In genomic region chr3:48702320-48702921, GRCh38 we compare ENCODE assay signal across 20 cellular contexts. TPM values are rescaled to one million over a fixed set of nuclear protein-coding genes. Genes with fewer than 3 reads are reported as not detected.
DNase-seq lines count a peak whose midpoint lies in the region; ATAC-seq and TF ChIP-seq lines count a peak whose summit lies in the region.
"Had no signal": no experiment of that assay in that cellular context is flagged by ENCODE, and none has a peak within 500 bp of the region (broad histone marks: within the 10 kb centered on the region; RNA-seq: fewer than 3 reads in every experiment).

No MANE protein-coding gene starts in this region.

- ATAC-seq in natural killer cell (no peak), WTC11 (peak; percentile 67)
- no peak for ATAC-seq in natural killer cell treated with Interleukin-12 subunit alpha and Interleukin-12 subunit beta and Interleukin-15 and Interleukin-18, amount 100 ng/mL, for 72 hours
- ATAC-seq: GM12878, left lung, PC-3 had no signal

- H3K27ac Mint-ChIP-seq in natural killer cell: peak overlapping the region; percentile 47 to 49
- H3K27ac Mint-ChIP-seq in natural killer cell treated with Interleukin-12 subunit alpha and Interleukin-12 subunit beta and Interleukin-15 and Interleukin-18, amount 100 ng/mL, for 72 hours: no peak overlapping the region
- H3K27ac Mint-ChIP-seq in WTC11: peak overlapping the region; percentile 91
- H3K27ac Mint-ChIP-seq in mesothelial cell of epicardium: no peak overlapping the region
- H3K27ac Mint-ChIP-seq in activated CD4-positive, alpha-beta memory T cell treated with anti-CD3 and anti-CD28 coated beads for 36 hours: no peak overlapping the region

- H3K4me1 ChIP-seq in iPS-20b (ENCODE audit: insufficient read depth, low read length): peaks cover 12% of the 10 kb centered on the region

- CTCF ChIA-PET in WTC11 (lab: Charles Lee): interaction anchor here (0.7 to 0.8 kb wide), 2 partner anchors 11 to 37 kb away, joined by 3 read pairs; no protein-coding TSS in a partner anchor
- CTCF ChIA-PET in activated CD4-positive, alpha-beta memory T cell treated with anti-CD3 and anti-CD28 coated beads for 36 hours (lab: Charles Lee): no interaction called here

- peaks cover 7% of the 10 kb centered on the region for H3K36me3 Mint-ChIP-seq in natural killer cell
- no peaks in the 10 kb centered on the region for H3K36me3 Mint-ChIP-seq in natural killer cell treated with Interleukin-12 subunit alpha and Interleukin-12 subunit beta and Interleukin-15 and Interleukin-18, amount 100 ng/mL, for 72 hours
- H3K36me3 Mint-ChIP-seq in WTC11: peaks cover 38% of the 10 kb centered on the region
- peaks cover 31% of the 10 kb centered on the region for H3K36me3 Mint-ChIP-seq in mesothelial cell of epicardium
- H3K36me3 Mint-ChIP-seq in activated CD4-positive, alpha-beta memory T cell treated with anti-CD3 and anti-CD28 coated beads for 36 hours: peaks cover 16% of the 10 kb centered on the region

- H3K27me3 ChIP-seq in iPS-20b (ENCODE audit: insufficient read depth, low read length): no peaks in the 10 kb centered on the region
- H3K27me3 ChIP-seq: left lung, neutrophil, thyroid gland had no signal

- H3K9me3 ChIP-seq in iPS-20b (ENCODE audit: insufficient read depth, low read depth, low read length): no peaks in the 10 kb centered on the region
- H3K9me3 ChIP-seq: left lung, neutrophil, thyroid gland had no signal

- H3K27me3 Mint-ChIP-seq in natural killer cell (ENCODE audit: low read depth in 2 of 2) (no peaks in the 10 kb centered on the region), WTC11 (ENCODE audit: low read depth) (no peaks in the 10 kb centered on the region), mesothelial cell of epicardium (ENCODE audit: low read depth) (no peaks in the 10 kb centered on the region)
- no peaks in the 10 kb centered on the region for H3K27me3 Mint-ChIP-seq in natural killer cell treated with Interleukin-12 subunit alpha and Interleukin-12 subunit beta and Interleukin-15 and Interleukin-18, amount 100 ng/mL, for 72 hours
- no peaks in the 10 kb centered on the region for H3K27me3 Mint-ChIP-seq in activated CD4-positive, alpha-beta memory T cell treated with anti-CD3 and anti-CD28 coated beads for 36 hours

- TF ChIP-seq CTCF in natural killer cell (IDR thresholded peaks at IDR 0.05) (no peak), WTC11 (IDR thresholded peaks at IDR 0.05) (no peak), mesothelial cell of epicardium (IDR thresholded peaks at IDR 0.05; ENCODE audit: unreplicated experiment) (no peak)

- peaks cover 64% of the 10 kb centered on the region for H3K36me3 ChIP-seq in iPS-20b (ENCODE audit: insufficient read depth, low read depth, low read length)

- peak overlapping the region; percentile 43; the same call in 1 of the 2 replicates for H3K9ac ChIP-seq in iPS-20b (ENCODE audit: low read depth, low read length)

- peak overlapping the region; percentile 55 for H3K4me3 ChIP-seq in iPS-20b (ENCODE audit: low read length)
- H3K4me3 ChIP-seq: GM12878, left lung, thyroid gland had no signal

- intact Hi-C loops in natural killer cell (cut with micrococcal nuclease): no loop called here
- intact Hi-C loops in activated CD4-positive, alpha-beta memory T cell treated with anti-CD3 and anti-CD28 coated beads for 36 hours (cut with micrococcal nuclease): no loop called here

- no peak overlapping the region for H3K4me3 Mint-ChIP-seq in natural killer cell
- H3K4me3 Mint-ChIP-seq in natural killer cell treated with Interleukin-12 subunit alpha and Interleukin-12 subunit beta and Interleukin-15 and Interleukin-18, amount 100 ng/mL, for 72 hours: no peak overlapping the region
- H3K4me3 Mint-ChIP-seq in WTC11: peak overlapping the region; percentile 29
- H3K4me3 Mint-ChIP-seq in mesothelial cell of epicardium: no peak overlapping the region
- no peak overlapping the region for H3K4me3 Mint-ChIP-seq in activated CD4-positive, alpha-beta memory T cell treated with anti-CD3 and anti-CD28 coated beads for 36 hours

- DNase-seq in natural killer cell (no peak), WTC11 (ENCODE audit: low spot score) (no peak), mesothelial cell of epicardium (ENCODE audit: low spot score in 2 of 2, unreplicated experiment in 2 of 2) (no peak)
- DNase-seq in natural killer cell treated with Interleukin-12 subunit alpha and Interleukin-12 subunit beta and Interleukin-15 and Interleukin-18, amount 100 ng/mL, for 72 hours (ENCODE audit: low spot score): no peak
- no peak for DNase-seq in stimulated activated CD4-positive, alpha-beta T cell treated with anti-CD3 and anti-CD28 coated beads, Interleukin-2, amount 100 ng/mL, for 48 hours
- no peak for DNase-seq in activated CD4-positive, alpha-beta memory T cell treated with anti-CD3 and anti-CD28 coated beads for 36 hours
- DNase-seq: activated CD4-positive, alpha-beta T cell treated with anti-CD3 and anti-CD28 coated beads for 48 hours; activated CD8-positive, alpha-beta memory T cell treated with anti-CD3 and anti-CD28 coated beads, Interleukin-2, amount 50 U/mL, for 48 hours; activated naive CD4-positive, alpha-beta T cell; aorta; DMS79; left lung; NCI-H1694; NCI-H774; PC-3; SHP77; thyroid gland had no signal

- POLR2A ChIA-PET in WTC11 (lab: Charles Lee): no interaction called here
- POLR2A ChIA-PET in activated CD4-positive, alpha-beta memory T cell treated with anti-CD3 and anti-CD28 coated beads for 36 hours (lab: Charles Lee): no interaction called here

- H3K4me1 Mint-ChIP-seq in natural killer cell (peaks cover 39 to 42% of the 10 kb centered on the region in 2 donors), WTC11 (peaks cover 37% of the 10 kb centered on the region), mesothelial cell of epicardium (peaks cover 3% of the 10 kb centered on the region)
- H3K4me1 Mint-ChIP-seq in natural killer cell treated with Interleukin-12 subunit alpha and Interleukin-12 subunit beta and Interleukin-15 and Interleukin-18, amount 100 ng/mL, for 72 hours (ENCODE audit: low read depth in 2 of 2): peaks cover 18 to 22% of the 10 kb centered on the region in 2 donors
- H3K4me1 Mint-ChIP-seq in activated CD4-positive, alpha-beta memory T cell treated with anti-CD3 and anti-CD28 coated beads for 36 hours (ENCODE audit: low read depth): peaks cover 33% of the 10 kb centered on the region

- no peak overlapping the region for H3K27ac ChIP-seq in iPS-20b (ENCODE audit: low read length)
- H3K27ac ChIP-seq: left lung, neutrophil had no signal

- no peaks in the 10 kb centered on the region for H3K9me3 Mint-ChIP-seq in natural killer cell
- H3K9me3 Mint-ChIP-seq in natural killer cell treated with Interleukin-12 subunit alpha and Interleukin-12 subunit beta and Interleukin-15 and Interleukin-18, amount 100 ng/mL, for 72 hours: no peaks in the 10 kb centered on the region
- H3K9me3 Mint-ChIP-seq in WTC11: peaks cover 6% of the 10 kb centered on the region; the same call in 1 of the 2 replicates
- no peaks in the 10 kb centered on the region for H3K9me3 Mint-ChIP-seq in mesothelial cell of epicardium
- no peaks in the 10 kb centered on the region for H3K9me3 Mint-ChIP-seq in activated CD4-positive, alpha-beta memory T cell treated with anti-CD3 and anti-CD28 coated beads for 36 hours

TF ChIP-seq in WTC11, 78 proteins besides CTCF, POLR2A, EP300 and RAD21 (continues in another document):
- TF ChIP-seq PRDM15 (CRISPR knock-in tag; IDR thresholded peaks at IDR 0.05): no peak

RNA-seq across cellular contexts. Expression of gene IP6K2, which starts 14.6 kb away (rescaled TPM):
- total RNA-seq in natural killer cell (100 to 1,000 TPM; 140 to 151 (median 148) TPM), WTC11 (2021) (113 to 123 TPM (median 114 TPM) in 3 replicates), mesothelial cell of epicardium (207 to 212 TPM (median 209 TPM) in 3 replicates)
- 10 to 100 TPM; 53.5 to 60.2 TPM for total RNA-seq in natural killer cell treated with Interleukin-12 subunit alpha and Interleukin-12 subunit beta and Interleukin-15 and Interleukin-18, amount 100 ng/mL, for 72 hours
- total RNA-seq in activated CD4-positive, alpha-beta memory T cell treated with anti-CD3 and anti-CD28 coated beads for 36 hours: 10 to 100 TPM; 41.6 to 43.4 TPM

RNA-seq across cellular contexts. Expression of gene NCKIPSD, which starts 16.7 kb away (rescaled TPM):
- 10 to 100 TPM; 12.2 to 14.1 (median 12.8) TPM for total RNA-seq in natural killer cell
- total RNA-seq in natural killer cell treated with Interleukin-12 subunit alpha and Interleukin-12 subunit beta and Interleukin-15 and Interleukin-18, amount 100 ng/mL, for 72 hours: 10 to 100 TPM; 22.7 to 37.0 TPM
- total RNA-seq in WTC11 (2021): 40.1 to 50.1 TPM (median 47.1 TPM) in 3 replicates
- total RNA-seq in mesothelial cell of epicardium: 30.7 to 33.5 TPM (median 31.9 TPM) in 3 replicates
- total RNA-seq in activated CD4-positive, alpha-beta memory T cell treated with anti-CD3 and anti-CD28 coated beads for 36 hours: 10 to 100 TPM; 36.5 to 38.5 TPM

RNA-seq across cellular contexts. Expression of gene CELSR3, which starts 39.7 kb away (rescaled TPM):
- total RNA-seq in natural killer cell: 1 to 10 TPM; 2.0 to 3.4 (median 2.6) TPM
- total RNA-seq in natural killer cell treated with Interleukin-12 subunit alpha and Interleukin-12 subunit beta and Interleukin-15 and Interleukin-18, amount 100 ng/mL, for 72 hours: 10 to 100 TPM in 1 of 2 donors, 1 to 10 TPM in 1; 4.4 to 20.1 TPM
- total RNA-seq in WTC11 (2021): 27.9 to 35.7 TPM (median 32.7 TPM) in 3 replicates
- 5.0 to 5.6 TPM (median 5.2 TPM) in 3 replicates for total RNA-seq in mesothelial cell of epicardium
- total RNA-seq in activated CD4-positive, alpha-beta memory T cell treated with anti-CD3 and anti-CD28 coated beads for 36 hours: 1 to 10 TPM; 6.9 to 7.5 TPM

Comparison
In these comparisons a context has a peak if more than half of its experiments do, and no peak if none do; other contexts are left out.
1. H3K27ac Mint-ChIP-seq: peak in natural killer cell (2 of 2) and WTC11 (single experiment); none in natural killer cell treated with Interleukin-12 subunit alpha and Interleukin-12 subunit beta and Interleukin-15 and Interleukin-18, amount 100 ng/mL, for 72 hours (0 of 2), mesothelial cell of epicardium (single experiment) and activated CD4-positive, alpha-beta memory T cell treated with anti-CD3 and anti-CD28 coated beads for 36 hours (single experiment).